1 cellular context compared by ENCODE assay signal in the genomic region with DNA sequence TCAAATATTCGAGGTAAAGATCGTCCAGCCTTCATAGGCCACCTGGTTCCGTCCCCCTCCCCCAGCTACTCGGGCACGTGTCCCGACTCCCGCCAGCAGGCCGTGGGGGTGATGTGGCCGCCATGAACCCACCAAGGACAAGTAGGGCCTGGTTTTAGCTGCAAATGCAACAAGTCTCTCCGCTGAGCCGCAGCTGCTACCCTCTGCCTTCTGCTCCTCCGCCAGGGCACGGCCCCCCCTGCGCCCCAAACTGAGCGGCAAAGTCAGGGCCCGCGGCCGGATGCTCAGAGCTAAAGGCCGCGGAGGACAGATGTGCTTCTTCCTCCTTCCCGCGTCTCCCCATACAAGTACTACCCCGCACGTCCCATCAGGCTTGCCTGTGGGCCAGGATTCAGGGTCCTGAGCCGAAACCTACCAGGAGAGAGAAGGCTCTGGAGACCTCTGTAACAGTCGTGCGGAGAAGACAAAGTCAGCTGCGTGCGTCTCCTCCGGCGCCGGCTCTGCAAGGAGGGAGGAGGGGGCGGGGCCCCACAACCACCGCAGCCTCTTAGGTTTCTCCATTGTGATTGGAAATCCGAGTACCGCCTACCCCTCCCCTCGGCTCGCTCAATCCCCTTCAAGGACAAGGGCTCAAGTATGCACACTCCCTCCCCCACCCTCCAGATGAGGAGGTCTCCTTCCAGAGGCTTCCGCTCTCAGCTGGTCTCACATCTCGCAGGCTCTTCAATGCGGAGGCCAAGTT.
TF ChIP-seq lines count a peak whose summit lies in the region.

A gene (minus strand): TSS at position 507 of the 742 bp plus-strand sequence. CDS start 3,171 bp downstream, outside the sequence.

TF ChIP-seq in WTC11, 78 proteins besides CTCF, POLR2A, EP300 and RAD21 (continued from another document and continues in another):
- TF ChIP-seq, protein P1, sequence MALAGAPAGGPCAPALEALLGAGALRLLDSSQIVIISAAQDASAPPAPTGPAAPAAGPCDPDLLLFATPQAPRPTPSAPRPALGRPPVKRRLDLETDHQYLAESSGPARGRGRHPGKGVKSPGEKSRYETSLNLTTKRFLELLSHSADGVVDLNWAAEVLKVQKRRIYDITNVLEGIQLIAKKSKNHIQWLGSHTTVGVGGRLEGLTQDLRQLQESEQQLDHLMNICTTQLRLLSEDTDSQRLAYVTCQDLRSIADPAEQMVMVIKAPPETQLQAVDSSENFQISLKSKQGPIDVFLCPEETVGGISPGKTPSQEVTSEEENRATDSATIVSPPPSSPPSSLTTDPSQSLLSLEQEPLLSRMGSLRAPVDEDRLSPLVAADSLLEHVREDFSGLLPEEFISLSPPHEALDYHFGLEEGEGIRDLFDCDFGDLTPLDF (CRISPR knock-in tag; IDR thresholded peaks at IDR 0.05): 0 out of 2 replicates have a peak, but pooled peaks have one; percentile 76
- TF ChIP-seq ATF1 (CRISPR knock-in tag; IDR thresholded peaks at IDR 0.05): peak; percentile 80; the same call in 1 of the 2 replicates
- no peak for TF ChIP-seq ZBTB21 (CRISPR knock-in tag; IDR thresholded peaks at IDR 0.05; ENCODE audit: borderline replicate concordance)
- TF ChIP-seq, protein P2, sequence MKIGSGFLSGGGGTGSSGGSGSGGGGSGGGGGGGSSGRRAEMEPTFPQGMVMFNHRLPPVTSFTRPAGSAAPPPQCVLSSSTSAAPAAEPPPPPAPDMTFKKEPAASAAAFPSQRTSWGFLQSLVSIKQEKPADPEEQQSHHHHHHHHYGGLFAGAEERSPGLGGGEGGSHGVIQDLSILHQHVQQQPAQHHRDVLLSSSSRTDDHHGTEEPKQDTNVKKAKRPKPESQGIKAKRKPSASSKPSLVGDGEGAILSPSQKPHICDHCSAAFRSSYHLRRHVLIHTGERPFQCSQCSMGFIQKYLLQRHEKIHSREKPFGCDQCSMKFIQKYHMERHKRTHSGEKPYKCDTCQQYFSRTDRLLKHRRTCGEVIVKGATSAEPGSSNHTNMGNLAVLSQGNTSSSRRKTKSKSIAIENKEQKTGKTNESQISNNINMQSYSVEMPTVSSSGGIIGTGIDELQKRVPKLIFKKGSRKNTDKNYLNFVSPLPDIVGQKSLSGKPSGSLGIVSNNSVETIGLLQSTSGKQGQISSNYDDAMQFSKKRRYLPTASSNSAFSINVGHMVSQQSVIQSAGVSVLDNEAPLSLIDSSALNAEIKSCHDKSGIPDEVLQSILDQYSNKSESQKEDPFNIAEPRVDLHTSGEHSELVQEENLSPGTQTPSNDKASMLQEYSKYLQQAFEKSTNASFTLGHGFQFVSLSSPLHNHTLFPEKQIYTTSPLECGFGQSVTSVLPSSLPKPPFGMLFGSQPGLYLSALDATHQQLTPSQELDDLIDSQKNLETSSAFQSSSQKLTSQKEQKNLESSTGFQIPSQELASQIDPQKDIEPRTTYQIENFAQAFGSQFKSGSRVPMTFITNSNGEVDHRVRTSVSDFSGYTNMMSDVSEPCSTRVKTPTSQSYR (CRISPR knock-in tag; IDR thresholded peaks at IDR 0.05): peak; percentile 77; the same call in 1 of the 2 replicates
- peak; percentile 38; the same call in 1 of the 2 replicates for TF ChIP-seq SMAD3 (CRISPR knock-in tag; IDR thresholded peaks at IDR 0.05; ENCODE audit: borderline replicate concordance)
- TF ChIP-seq, protein P3, sequence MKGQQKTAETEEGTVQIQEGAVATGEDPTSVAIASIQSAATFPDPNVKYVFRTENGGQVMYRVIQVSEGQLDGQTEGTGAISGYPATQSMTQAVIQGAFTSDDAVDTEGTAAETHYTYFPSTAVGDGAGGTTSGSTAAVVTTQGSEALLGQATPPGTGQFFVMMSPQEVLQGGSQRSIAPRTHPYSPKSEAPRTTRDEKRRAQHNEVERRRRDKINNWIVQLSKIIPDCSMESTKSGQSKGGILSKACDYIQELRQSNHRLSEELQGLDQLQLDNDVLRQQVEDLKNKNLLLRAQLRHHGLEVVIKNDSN (CRISPR knock-in tag; IDR thresholded peaks at IDR 0.05): peak; percentile 82
- TF ChIP-seq, protein P4, sequence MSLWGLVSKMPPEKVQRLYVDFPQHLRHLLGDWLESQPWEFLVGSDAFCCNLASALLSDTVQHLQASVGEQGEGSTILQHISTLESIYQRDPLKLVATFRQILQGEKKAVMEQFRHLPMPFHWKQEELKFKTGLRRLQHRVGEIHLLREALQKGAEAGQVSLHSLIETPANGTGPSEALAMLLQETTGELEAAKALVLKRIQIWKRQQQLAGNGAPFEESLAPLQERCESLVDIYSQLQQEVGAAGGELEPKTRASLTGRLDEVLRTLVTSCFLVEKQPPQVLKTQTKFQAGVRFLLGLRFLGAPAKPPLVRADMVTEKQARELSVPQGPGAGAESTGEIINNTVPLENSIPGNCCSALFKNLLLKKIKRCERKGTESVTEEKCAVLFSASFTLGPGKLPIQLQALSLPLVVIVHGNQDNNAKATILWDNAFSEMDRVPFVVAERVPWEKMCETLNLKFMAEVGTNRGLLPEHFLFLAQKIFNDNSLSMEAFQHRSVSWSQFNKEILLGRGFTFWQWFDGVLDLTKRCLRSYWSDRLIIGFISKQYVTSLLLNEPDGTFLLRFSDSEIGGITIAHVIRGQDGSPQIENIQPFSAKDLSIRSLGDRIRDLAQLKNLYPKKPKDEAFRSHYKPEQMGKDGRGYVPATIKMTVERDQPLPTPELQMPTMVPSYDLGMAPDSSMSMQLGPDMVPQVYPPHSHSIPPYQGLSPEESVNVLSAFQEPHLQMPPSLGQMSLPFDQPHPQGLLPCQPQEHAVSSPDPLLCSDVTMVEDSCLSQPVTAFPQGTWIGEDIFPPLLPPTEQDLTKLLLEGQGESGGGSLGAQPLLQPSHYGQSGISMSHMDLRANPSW (CRISPR knock-in tag; conservative IDR thresholded peaks at IDR 0.05; ENCODE audit: low read depth): no peak
- TF ChIP-seq, protein P5, sequence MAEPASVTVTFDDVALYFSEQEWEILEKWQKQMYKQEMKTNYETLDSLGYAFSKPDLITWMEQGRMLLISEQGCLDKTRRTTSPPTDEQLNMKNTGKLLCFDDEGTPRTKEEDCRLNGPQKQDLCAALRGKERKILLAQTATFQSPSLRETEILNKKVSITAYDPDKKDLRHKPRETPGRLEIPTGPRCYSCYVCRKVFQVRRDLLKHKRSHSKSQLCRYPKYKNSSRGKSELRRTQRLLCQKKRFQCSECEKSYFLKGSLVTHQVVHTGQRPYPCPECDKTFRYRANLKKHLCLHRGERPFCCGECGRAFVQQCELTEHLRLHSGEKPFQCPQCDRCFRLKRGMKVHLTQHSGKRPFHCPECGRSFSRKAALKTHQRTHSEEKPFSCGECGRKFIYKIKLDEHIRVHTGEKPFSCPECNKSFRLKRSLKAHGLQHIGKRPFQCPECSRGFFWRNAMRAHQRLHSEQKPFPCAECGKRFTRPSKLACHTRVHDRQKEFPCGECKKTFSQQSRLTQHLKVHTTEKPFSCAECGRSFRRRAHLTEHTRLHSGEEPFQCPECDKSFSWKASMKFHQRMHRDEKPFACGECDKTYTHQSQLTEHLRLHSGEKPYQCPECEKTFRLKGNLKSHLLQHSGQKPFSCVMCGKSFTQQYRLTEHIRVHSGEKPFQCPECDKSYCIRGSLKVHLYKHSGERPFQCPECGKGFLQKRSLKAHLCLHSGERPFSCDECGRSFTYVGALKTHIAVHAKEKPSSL (CRISPR knock-in tag; conservative IDR thresholded peaks at IDR 0.05): no peak
- peak; percentile 78 for TF ChIP-seq SP1 (CRISPR knock-in tag; conservative IDR thresholded peaks at IDR 0.05)
- TF ChIP-seq, protein P6, sequence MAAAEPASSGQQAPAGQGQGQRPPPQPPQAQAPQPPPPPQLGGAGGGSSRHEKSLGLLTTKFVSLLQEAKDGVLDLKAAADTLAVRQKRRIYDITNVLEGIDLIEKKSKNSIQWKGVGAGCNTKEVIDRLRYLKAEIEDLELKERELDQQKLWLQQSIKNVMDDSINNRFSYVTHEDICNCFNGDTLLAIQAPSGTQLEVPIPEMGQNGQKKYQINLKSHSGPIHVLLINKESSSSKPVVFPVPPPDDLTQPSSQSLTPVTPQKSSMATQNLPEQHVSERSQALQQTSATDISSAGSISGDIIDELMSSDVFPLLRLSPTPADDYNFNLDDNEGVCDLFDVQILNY (CRISPR knock-in tag; IDR thresholded peaks at IDR 0.05): peak; percentile 66; the same call in 1 of the 2 replicates
- peak; percentile 89 for TF ChIP-seq CREM (CRISPR knock-in tag; IDR thresholded peaks at IDR 0.05)
- TF ChIP-seq JAZF1 (CRISPR knock-in tag; IDR thresholded peaks at IDR 0.05): no peak
- TF ChIP-seq, protein P7, sequence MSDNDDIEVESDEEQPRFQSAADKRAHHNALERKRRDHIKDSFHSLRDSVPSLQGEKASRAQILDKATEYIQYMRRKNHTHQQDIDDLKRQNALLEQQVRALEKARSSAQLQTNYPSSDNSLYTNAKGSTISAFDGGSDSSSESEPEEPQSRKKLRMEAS (CRISPR knock-in tag; IDR thresholded peaks at IDR 0.05): peak; percentile 96
- TF ChIP-seq KAT7 (CRISPR knock-in tag; IDR thresholded peaks at IDR 0.05; ENCODE audit: borderline replicate concordance): peak; percentile 87; the same call in 1 of the 2 replicates
- TF ChIP-seq, protein P8, sequence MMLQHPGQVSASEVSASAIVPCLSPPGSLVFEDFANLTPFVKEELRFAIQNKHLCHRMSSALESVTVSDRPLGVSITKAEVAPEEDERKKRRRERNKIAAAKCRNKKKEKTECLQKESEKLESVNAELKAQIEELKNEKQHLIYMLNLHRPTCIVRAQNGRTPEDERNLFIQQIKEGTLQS (CRISPR knock-in tag; conservative IDR thresholded peaks at IDR 0.05): no peak; the same call in 1 of the 2 replicates
- TF ChIP-seq ZNF121 (CRISPR knock-in tag; IDR thresholded peaks at IDR 0.05): no peak
- no peak for TF ChIP-seq NR3C1 (CRISPR knock-in tag; conservative IDR thresholded peaks at IDR 0.05; ENCODE audit: low read depth)
- no peak for TF ChIP-seq SMAD4 (CRISPR knock-in tag; IDR thresholded peaks at IDR 0.05)
- TF ChIP-seq GRHL2 (CRISPR knock-in tag; IDR thresholded peaks at IDR 0.05; ENCODE audit: insufficient replicate concordance, severe bottlenecking): no peak
- TF ChIP-seq, protein P9, sequence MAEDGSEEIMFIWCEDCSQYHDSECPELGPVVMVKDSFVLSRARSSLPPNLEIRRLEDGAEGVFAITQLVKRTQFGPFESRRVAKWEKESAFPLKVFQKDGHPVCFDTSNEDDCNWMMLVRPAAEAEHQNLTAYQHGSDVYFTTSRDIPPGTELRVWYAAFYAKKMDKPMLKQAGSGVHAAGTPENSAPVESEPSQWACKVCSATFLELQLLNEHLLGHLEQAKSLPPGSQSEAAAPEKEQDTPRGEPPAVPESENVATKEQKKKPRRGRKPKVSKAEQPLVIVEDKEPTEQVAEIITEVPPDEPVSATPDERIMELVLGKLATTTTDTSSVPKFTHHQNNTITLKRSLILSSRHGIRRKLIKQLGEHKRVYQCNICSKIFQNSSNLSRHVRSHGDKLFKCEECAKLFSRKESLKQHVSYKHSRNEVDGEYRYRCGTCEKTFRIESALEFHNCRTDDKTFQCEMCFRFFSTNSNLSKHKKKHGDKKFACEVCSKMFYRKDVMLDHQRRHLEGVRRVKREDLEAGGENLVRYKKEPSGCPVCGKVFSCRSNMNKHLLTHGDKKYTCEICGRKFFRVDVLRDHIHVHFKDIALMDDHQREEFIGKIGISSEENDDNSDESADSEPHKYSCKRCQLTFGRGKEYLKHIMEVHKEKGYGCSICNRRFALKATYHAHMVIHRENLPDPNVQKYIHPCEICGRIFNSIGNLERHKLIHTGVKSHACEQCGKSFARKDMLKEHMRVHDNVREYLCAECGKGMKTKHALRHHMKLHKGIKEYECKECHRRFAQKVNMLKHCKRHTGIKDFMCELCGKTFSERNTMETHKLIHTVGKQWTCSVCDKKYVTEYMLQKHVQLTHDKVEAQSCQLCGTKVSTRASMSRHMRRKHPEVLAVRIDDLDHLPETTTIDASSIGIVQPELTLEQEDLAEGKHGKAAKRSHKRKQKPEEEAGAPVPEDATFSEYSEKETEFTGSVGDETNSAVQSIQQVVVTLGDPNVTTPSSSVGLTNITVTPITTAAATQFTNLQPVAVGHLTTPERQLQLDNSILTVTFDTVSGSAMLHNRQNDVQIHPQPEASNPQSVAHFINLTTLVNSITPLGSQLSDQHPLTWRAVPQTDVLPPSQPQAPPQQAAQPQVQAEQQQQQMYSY (CRISPR knock-in tag; IDR thresholded peaks at IDR 0.05): 0 out of 2 replicates have a peak, but pooled peaks have one; percentile 9
- TF ChIP-seq, protein P10, sequence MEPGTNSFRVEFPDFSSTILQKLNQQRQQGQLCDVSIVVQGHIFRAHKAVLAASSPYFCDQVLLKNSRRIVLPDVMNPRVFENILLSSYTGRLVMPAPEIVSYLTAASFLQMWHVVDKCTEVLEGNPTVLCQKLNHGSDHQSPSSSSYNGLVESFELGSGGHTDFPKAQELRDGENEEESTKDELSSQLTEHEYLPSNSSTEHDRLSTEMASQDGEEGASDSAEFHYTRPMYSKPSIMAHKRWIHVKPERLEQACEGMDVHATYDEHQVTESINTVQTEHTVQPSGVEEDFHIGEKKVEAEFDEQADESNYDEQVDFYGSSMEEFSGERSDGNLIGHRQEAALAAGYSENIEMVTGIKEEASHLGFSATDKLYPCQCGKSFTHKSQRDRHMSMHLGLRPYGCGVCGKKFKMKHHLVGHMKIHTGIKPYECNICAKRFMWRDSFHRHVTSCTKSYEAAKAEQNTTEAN (CRISPR knock-in tag; IDR thresholded peaks at IDR 0.05): 0 out of 2 replicates have a peak, but pooled peaks have one; percentile 61
- TF ChIP-seq, protein P11, sequence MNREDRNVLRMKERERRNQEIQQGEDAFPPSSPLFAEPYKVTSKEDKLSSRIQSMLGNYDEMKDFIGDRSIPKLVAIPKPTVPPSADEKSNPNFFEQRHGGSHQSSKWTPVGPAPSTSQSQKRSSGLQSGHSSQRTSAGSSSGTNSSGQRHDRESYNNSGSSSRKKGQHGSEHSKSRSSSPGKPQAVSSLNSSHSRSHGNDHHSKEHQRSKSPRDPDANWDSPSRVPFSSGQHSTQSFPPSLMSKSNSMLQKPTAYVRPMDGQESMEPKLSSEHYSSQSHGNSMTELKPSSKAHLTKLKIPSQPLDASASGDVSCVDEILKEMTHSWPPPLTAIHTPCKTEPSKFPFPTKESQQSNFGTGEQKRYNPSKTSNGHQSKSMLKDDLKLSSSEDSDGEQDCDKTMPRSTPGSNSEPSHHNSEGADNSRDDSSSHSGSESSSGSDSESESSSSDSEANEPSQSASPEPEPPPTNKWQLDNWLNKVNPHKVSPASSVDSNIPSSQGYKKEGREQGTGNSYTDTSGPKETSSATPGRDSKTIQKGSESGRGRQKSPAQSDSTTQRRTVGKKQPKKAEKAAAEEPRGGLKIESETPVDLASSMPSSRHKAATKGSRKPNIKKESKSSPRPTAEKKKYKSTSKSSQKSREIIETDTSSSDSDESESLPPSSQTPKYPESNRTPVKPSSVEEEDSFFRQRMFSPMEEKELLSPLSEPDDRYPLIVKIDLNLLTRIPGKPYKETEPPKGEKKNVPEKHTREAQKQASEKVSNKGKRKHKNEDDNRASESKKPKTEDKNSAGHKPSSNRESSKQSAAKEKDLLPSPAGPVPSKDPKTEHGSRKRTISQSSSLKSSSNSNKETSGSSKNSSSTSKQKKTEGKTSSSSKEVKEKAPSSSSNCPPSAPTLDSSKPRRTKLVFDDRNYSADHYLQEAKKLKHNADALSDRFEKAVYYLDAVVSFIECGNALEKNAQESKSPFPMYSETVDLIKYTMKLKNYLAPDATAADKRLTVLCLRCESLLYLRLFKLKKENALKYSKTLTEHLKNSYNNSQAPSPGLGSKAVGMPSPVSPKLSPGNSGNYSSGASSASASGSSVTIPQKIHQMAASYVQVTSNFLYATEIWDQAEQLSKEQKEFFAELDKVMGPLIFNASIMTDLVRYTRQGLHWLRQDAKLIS (CRISPR knock-in tag; IDR thresholded peaks at IDR 0.05; ENCODE audit: borderline replicate concordance): no peak; the same call in 1 of the 2 replicates
- TF ChIP-seq EMX1 (CRISPR knock-in tag; IDR thresholded peaks at IDR 0.05): no peak
- TF ChIP-seq, protein P12, sequence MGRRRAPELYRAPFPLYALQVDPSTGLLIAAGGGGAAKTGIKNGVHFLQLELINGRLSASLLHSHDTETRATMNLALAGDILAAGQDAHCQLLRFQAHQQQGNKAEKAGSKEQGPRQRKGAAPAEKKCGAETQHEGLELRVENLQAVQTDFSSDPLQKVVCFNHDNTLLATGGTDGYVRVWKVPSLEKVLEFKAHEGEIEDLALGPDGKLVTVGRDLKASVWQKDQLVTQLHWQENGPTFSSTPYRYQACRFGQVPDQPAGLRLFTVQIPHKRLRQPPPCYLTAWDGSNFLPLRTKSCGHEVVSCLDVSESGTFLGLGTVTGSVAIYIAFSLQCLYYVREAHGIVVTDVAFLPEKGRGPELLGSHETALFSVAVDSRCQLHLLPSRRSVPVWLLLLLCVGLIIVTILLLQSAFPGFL (CRISPR knock-in tag; IDR thresholded peaks at IDR 0.05; ENCODE audit: borderline replicate concordance): no peak
- TF ChIP-seq ETV6 (CRISPR knock-in tag; IDR thresholded peaks at IDR 0.05): peak; percentile 75
